In the genomic region with DNA sequence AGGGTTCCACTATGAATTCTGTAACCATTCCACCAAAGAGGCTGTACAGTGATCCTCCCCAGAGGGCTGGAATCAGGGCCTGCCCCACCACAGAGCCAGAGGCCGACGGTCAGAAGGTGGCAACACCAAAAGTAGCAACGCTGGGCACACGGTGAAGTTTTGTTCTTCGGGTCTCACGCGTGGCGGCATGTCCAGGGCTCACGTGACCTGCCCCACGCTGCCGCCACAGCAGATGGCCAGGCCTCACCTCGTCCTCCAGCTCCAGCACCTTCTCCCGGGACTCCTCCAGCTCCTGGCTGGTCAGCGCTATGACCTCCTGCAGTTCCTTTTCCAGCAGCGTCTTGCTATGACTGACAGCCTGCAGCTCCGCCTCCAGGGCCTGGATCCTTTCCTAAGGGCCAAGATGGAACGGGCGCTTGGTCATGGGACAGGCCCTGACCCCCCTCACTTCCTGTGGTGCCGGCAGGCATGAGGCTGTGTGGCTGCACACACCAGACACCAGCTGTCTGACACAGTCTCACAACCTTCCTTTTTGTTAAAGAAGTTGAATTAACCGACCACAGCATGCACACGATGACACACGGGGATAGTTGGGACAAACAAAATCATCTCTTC, we compare ENCODE assay signal across 26 cellular contexts. TPM values are rescaled to one million over a fixed set of nuclear protein-coding genes. Genes with fewer than 3 reads are reported as not detected.
A peak's percentile ranks its signal among the peaks of the same experiment; 100 is the strongest.
DNase-seq lines count a peak whose midpoint lies in the region; ATAC-seq, FAIRE-seq and TF ChIP-seq lines count a peak whose summit lies in the region.
"Had no signal": no experiment of that assay in that cellular context is flagged by ENCODE, and none has a peak within 500 bp of the region (broad histone marks: within the 10 kb centered on the region; RNA-seq: fewer than 3 reads in every experiment).

No MANE protein-coding gene starts in this region.

- CTCF ChIA-PET in CD4-positive, alpha-beta memory T cell (lab: Charles Lee; ENCODE audit: partially characterized antibody): no interaction called here

- in situ Hi-C loops in gastrocnemius medialis (cut with MboI; ENCODE audit: low sequenced_read_pairs in 4 of 4): no loop called here

- TF ChIP-seq CTCF in dorsolateral prefrontal cortex (IDR thresholded peaks at IDR 0.05 in 54 of 56, conservative IDR thresholded peaks at IDR 0.05 in 2 of 56; ENCODE audit: low read depth in 1 of 56, partially characterized antibody in 56 of 56) (no peak), kidney (IDR thresholded peaks at IDR 0.05; ENCODE audit: borderline replicate concordance, extremely low read depth, insufficient read depth) (no peak), gastrocnemius medialis (IDR thresholded peaks at IDR 0.05 in 4 of 5, conservative IDR thresholded peaks at IDR 0.05 in 1 of 5) (no peak), Peyer's patch (IDR thresholded peaks at IDR 0.05) (no peak)

- H3K27me3 ChIP-seq in dorsolateral prefrontal cortex: no peaks in the 10 kb centered on the region
- no peaks in the 10 kb centered on the region for H3K27me3 ChIP-seq in gastrocnemius medialis
- H3K27me3 ChIP-seq in CD4-positive, alpha-beta memory T cell (ENCODE audit: insufficient read depth, low read length): no peaks in the 10 kb centered on the region
- H3K27me3 ChIP-seq in Peyer's patch: no peaks in the 10 kb centered on the region
- H3K27me3 ChIP-seq: neural progenitor cell, suprapubic skin had no signal

- H3K4me1 Mint-ChIP-seq in CD4-positive, alpha-beta memory T cell: peaks cover 0 to 6% (median 0%) of the 10 kb centered on the region in 4 donors
- H3K4me1 Mint-ChIP-seq: activated CD4-positive, alpha-beta T cell treated with anti-CD3 and anti-CD28 coated beads for 36 hours; CD14-positive monocyte; neural progenitor cell had no signal

- H3K9me3 ChIP-seq in kidney (ENCODE audit: control insufficient read depth in 1 of 2, low read length in 2 of 2): no peaks in the 10 kb centered on the region
- H3K9me3 ChIP-seq in gastrocnemius medialis: no peaks in the 10 kb centered on the region
- no peaks in the 10 kb centered on the region for H3K9me3 ChIP-seq in CD4-positive, alpha-beta memory T cell (ENCODE audit: control insufficient read depth in 1 of 2, low read length in 2 of 2)
- no peaks in the 10 kb centered on the region for H3K9me3 ChIP-seq in Peyer's patch
- H3K9me3 ChIP-seq: suprapubic skin had no signal

- peaks cover 48 to 71% of the 10 kb centered on the region in 2 donors for H3K36me3 Mint-ChIP-seq in CD4-positive, alpha-beta memory T cell

- H3K4me3 ChIP-seq in dorsolateral prefrontal cortex (peak overlapping the region in 2 of 59 donors; percentile 13 to 30), kidney (ENCODE audit: low read length in 2 of 2) (no peak overlapping the region), gastrocnemius medialis (no peak overlapping the region), Peyer's patch (no peak overlapping the region)
- no peak overlapping the region for H3K4me3 ChIP-seq in CD4-positive, alpha-beta memory T cell (ENCODE audit: low read length in 2 of 2)
- H3K4me3 ChIP-seq: neural progenitor cell, skin epidermis, suprapubic skin had no signal

- no peak overlapping the region for H3K27ac Mint-ChIP-seq in CD4-positive, alpha-beta memory T cell
- H3K27ac Mint-ChIP-seq: activated T-cell treated with anti-CD3 and anti-CD28 coated beads, Interleukin-2, amount 50 U/mL, for 72 hours; neural progenitor cell; progenitor cell of endocrine pancreas had no signal

- no peaks in the 10 kb centered on the region for H3K4me1 ChIP-seq in kidney (ENCODE audit: control insufficient read depth in 1 of 2, insufficient read depth in 1 of 2, low read depth in 1 of 2, low read length in 2 of 2)
- no peaks in the 10 kb centered on the region for H3K4me1 ChIP-seq in gastrocnemius medialis
- H3K4me1 ChIP-seq in CD4-positive, alpha-beta memory T cell (ENCODE audit: insufficient read depth, low read length): no peaks in the 10 kb centered on the region
- no peaks in the 10 kb centered on the region for H3K4me1 ChIP-seq in Peyer's patch
- H3K4me1 ChIP-seq: neural progenitor cell, suprapubic skin had no signal

- H3K9ac ChIP-seq in kidney (ENCODE audit: low read length in 2 of 2): no peak overlapping the region
- H3K9ac ChIP-seq: KMS-11, neural progenitor cell had no signal

- POLR2A ChIA-PET in CD4-positive, alpha-beta memory T cell (lab: Charles Lee; ENCODE audit: partially characterized antibody): no interaction called here

- peaks cover 0 to 4% (median 0%) of the 10 kb centered on the region in 8 donors for H3K9me3 Mint-ChIP-seq in CD4-positive, alpha-beta memory T cell
- H3K9me3 Mint-ChIP-seq: activated T-cell treated with anti-CD3 and anti-CD28 coated beads, Interleukin-2, amount 50 U/mL, for 72 hours; central memory CD8-positive, alpha-beta T cell; neural progenitor cell had no signal

- peak; percentile 56 for DNase-seq in RPMI7951 (ENCODE audit: low read depth)
- DNase-seq in dorsolateral prefrontal cortex: peak in 3 of 10 donors; percentile 44 to 59 (median 49)
- DNase-seq in kidney: peak; percentile 72
- peak; percentile 24 to 39 for DNase-seq in gastrocnemius medialis
- DNase-seq in CD4-positive, alpha-beta memory T cell: no peak
- DNase-seq in activated naive CD4-positive, alpha-beta T cell treated with Interleukin-2 at 50 U/mL for 16 hours: no peak
- no peak for DNase-seq in RKO (ENCODE audit: low spot score)
- no peak for DNase-seq in Peyer's patch
- DNase-seq: activated CD4-positive, alpha-beta T cell treated with anti-CD3 and anti-CD28 coated beads for 36 hours; activated naive CD4-positive, alpha-beta T cell treated with anti-CD3 and anti-CD28 coated beads, Interleukin-2, amount 50 U/mL, for 16 hours; activated T-cell treated with anti-CD3 and anti-CD28 coated beads, Interleukin-2, amount 50 U/mL, for 72 hours; DMS 273 treated with DMSO at 0.1 percent for 48 hours; effector CD8-positive, alpha-beta T cell; NCI-H2171; NCI-H526 treated with DMSO at 0.1 percent for 48 hours; SHP77 treated with DMSO at 0.1 percent for 48 hours; stimulated activated CD4-positive, alpha-beta T cell treated with anti-CD3 and anti-CD28 coated beads, Interleukin-1b, Interleukin-23, amount 100 ng/mL, for 48 hours had no signal

- intact Hi-C loops in dorsolateral prefrontal cortex (cut with DNase I): no loop called here
- intact Hi-C loops in kidney (cut with DNase I): no loop called here
- intact Hi-C loops in gastrocnemius medialis (cut with DNase I; ENCODE audit: low total_unique reads): loop anchor here (1.0 kb wide), 1 partner anchor 24 kb away; no protein-coding TSS in a partner anchor
- intact Hi-C loops in CD4-positive, alpha-beta memory T cell (cut with micrococcal nuclease): no loop called here

- peaks cover 33 to 39% of the 10 kb centered on the region in 2 donors for H3K36me3 ChIP-seq in kidney (ENCODE audit: control insufficient read depth in 1 of 2, insufficient read depth in 2 of 2, low read length in 2 of 2)
- H3K36me3 ChIP-seq in gastrocnemius medialis: peaks cover 0 to 86% of the 10 kb centered on the region in 2 donors
- H3K36me3 ChIP-seq in CD4-positive, alpha-beta memory T cell (ENCODE audit: insufficient read depth, low read length): peaks cover 52% of the 10 kb centered on the region
- peaks cover 0 to 86% (median 0%) of the 10 kb centered on the region in 3 donors for H3K36me3 ChIP-seq in Peyer's patch
- H3K36me3 ChIP-seq: neural progenitor cell had no signal

- H3K27me3 Mint-ChIP-seq in CD4-positive, alpha-beta memory T cell: no peaks in the 10 kb centered on the region
- H3K27me3 Mint-ChIP-seq: activated CD4-positive, alpha-beta T cell treated with anti-CD3 and anti-CD28 coated beads for 36 hours; central memory CD8-positive, alpha-beta T cell; progenitor cell of endocrine pancreas had no signal

- no peak for FAIRE-seq in kidney (lab: Jason Lieb, UNC)

- no peak for ATAC-seq in gastrocnemius medialis
- ATAC-seq: activated CD4-positive, alpha-beta T cell treated with anti-CD3 and anti-CD28 coated beads for 36 hours; esophagus mucosa; HCT116 had no signal

- peak overlapping the region in 1 of 8 donors; percentile 45 for H3K4me3 Mint-ChIP-seq in CD4-positive, alpha-beta memory T cell
- H3K4me3 Mint-ChIP-seq: activated CD4-positive, alpha-beta T cell treated with anti-CD3 and anti-CD28 coated beads for 36 hours; activated T-cell treated with anti-CD3 and anti-CD28 coated beads, Interleukin-2, amount 50 U/mL, for 72 hours; CD14-positive monocyte; central memory CD8-positive, alpha-beta T cell; neural progenitor cell had no signal

- TF ChIP-seq POLR2A in gastrocnemius medialis (IDR thresholded peaks at IDR 0.05): no peak
- no peak for TF ChIP-seq POLR2A in Peyer's patch (IDR thresholded peaks at IDR 0.05)

- peak overlapping the region in 33 of 59 donors; percentile 0 to 67 (median 41) for H3K27ac ChIP-seq in dorsolateral prefrontal cortex
- no peak overlapping the region for H3K27ac ChIP-seq in kidney (ENCODE audit: low read depth in 2 of 2, low read length in 2 of 2)
- H3K27ac ChIP-seq in gastrocnemius medialis: no peak overlapping the region
- H3K27ac ChIP-seq in CD4-positive, alpha-beta memory T cell (ENCODE audit: low read depth, low read length): no peak overlapping the region
- no peak overlapping the region for H3K27ac ChIP-seq in Peyer's patch
- H3K27ac ChIP-seq: KMS-11, neural progenitor cell, suprapubic skin had no signal

RNA-seq across cellular contexts. Expression of gene ANKLE2, which starts 22.4 kb away (rescaled TPM):
- 42.9 and 45.8 TPM in 2 replicates for total RNA-seq in RPMI7951 (2014; rRNA removed; shearing (Covaris generic))
- 10 to 100 TPM; 35.7 to 67.9 (median 47.9) TPM for total RNA-seq in dorsolateral prefrontal cortex
- 57.3 TPM for total RNA-seq in kidney
- 14.6 TPM for polyA plus RNA-seq in kidney (ENCODE audit: insufficient read depth, low read depth, low replicate concordance)
- 10 to 100 TPM; 29.6 to 44.9 (median 34.6) TPM for total RNA-seq in gastrocnemius medialis
- 100 to 1,000 TPM in 1 of 2 experiments, 10 to 100 TPM in 1; 95.6 to 101 TPM for total RNA-seq in CD4-positive, alpha-beta memory T cell
- polyA plus RNA-seq in CD4-positive, alpha-beta memory T cell: 10 to 100 TPM; 21.0 to 44.4 TPM
- 100 to 1,000 TPM in 3 of 4 donors, 10 to 100 TPM in 1; 69.0 to 286 (median 133) TPM for total RNA-seq in Peyer's patch

RNA-seq across cellular contexts. Expression of gene GOLGA3, which starts 44.6 kb away (rescaled TPM):
- 17.7 and 44.7 TPM in 2 replicates for total RNA-seq in RPMI7951 (2014; rRNA removed; shearing (Covaris generic))
- 10 to 100 TPM; 46.0 to 96.5 (median 63.7) TPM for total RNA-seq in dorsolateral prefrontal cortex
- total RNA-seq in kidney: 53.0 TPM
- polyA plus RNA-seq in kidney (ENCODE audit: insufficient read depth, low read depth, low replicate concordance): 7.7 TPM
- total RNA-seq in gastrocnemius medialis: 10 to 100 TPM; 30.0 to 50.0 (median 39.6) TPM
- 10 to 100 TPM; 64.1 to 67.6 TPM for total RNA-seq in CD4-positive, alpha-beta memory T cell
- polyA plus RNA-seq in CD4-positive, alpha-beta memory T cell: 10 to 100 TPM in 1 of 2 donors, under 1 TPM in 1; 0.35 to 12.5 TPM
- total RNA-seq in Peyer's patch: 10 to 100 TPM; 47.8 to 90.8 (median 76.6) TPM

Comparison
In these comparisons a context has a peak if more than half of its experiments do, and no peak if none do; other contexts are left out.
1. DNase-seq: peak in RPMI7951 (single experiment), kidney (single experiment) and gastrocnemius medialis (2 of 2); none in CD4-positive, alpha-beta memory T cell (0 of 5), activated naive CD4-positive, alpha-beta T cell treated with Interleukin-2 at 50 U/mL for 16 hours (single experiment), RKO (single experiment) and Peyer's patch (0 of 3).
2. H3K27ac ChIP-seq: peak in dorsolateral prefrontal cortex (33 of 59); none in kidney (0 of 2), gastrocnemius medialis (0 of 4), CD4-positive, alpha-beta memory T cell (single experiment) and Peyer's patch (0 of 4).